In the genomic region with DNA sequence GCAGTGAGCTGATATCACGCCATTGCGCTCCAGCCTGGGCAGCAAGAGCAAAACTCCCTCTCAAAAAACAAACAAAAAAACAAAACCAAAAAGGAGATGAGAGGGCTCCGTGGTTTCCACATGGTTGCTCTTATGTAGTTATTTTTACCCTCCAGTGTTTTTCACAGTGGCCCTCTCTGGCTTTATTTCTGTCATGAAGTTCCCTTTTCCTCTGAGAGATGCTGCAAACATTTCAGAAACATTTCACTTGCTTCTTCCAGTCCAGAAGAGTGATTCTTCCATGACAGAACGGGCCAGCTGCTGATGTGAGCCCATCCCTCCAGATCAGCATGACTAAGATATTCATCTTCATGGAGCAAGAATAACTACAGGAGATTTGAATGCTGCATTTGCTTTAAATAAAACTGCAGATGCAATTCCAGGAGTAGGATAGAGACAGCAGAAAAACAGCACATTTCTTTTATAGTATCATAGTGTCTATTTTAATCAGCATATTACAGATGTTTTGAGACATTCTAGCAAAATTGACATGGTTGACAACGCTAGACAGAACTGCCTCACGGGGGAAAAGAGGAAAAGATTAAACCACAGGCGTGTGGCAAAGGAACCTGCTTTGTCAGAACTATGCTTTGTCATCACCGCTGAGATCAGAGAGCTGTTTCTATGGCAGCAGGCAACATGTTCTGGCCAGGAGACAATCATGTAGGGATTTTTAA, we compare ENCODE assay signal across 9 cellular contexts. TPM values are rescaled to one million over a fixed set of nuclear protein-coding genes. Genes with fewer than 3 reads are reported as not detected.
DNase-seq lines count a peak whose midpoint lies in the region; ATAC-seq and TF ChIP-seq lines count a peak whose summit lies in the region.
"Had no signal": no experiment of that assay in that cellular context is flagged by ENCODE, and none has a peak within 500 bp of the region (broad histone marks: within the 10 kb centered on the region; RNA-seq: fewer than 3 reads in every experiment).

No MANE protein-coding gene starts in this region.

- H3K4me1 ChIP-seq in sigmoid colon: peaks cover 0 to 5% (median 0%) of the 10 kb centered on the region in 4 donors
- H3K4me1 ChIP-seq: SJSA1 had no signal

- H3K9me3 ChIP-seq in sigmoid colon: no peaks in the 10 kb centered on the region
- H3K9me3 ChIP-seq: SJSA1 had no signal

- DNase-seq in DMS79 treated with DMSO at 0.1 percent for 48 hours (lab: John Stamatoyannopoulos, UW) (peak; percentile 69), NCI-H69 (lab: John Stamatoyannopoulos, UW) (peak; percentile 81), brain microvascular endothelial cell (peak; percentile 85), occipital lobe (lab: John Stamatoyannopoulos, UW) (peak; percentile 11), sigmoid colon (no peak), cortex of kidney (lab: John Stamatoyannopoulos, UW) (no peak)

- ATAC-seq in GM19043 (IDR thresholded peaks at IDR 0.05; ENCODE audit: low read depth, unreplicated experiment): peak; percentile 92
- peak; percentile 86 for ATAC-seq in HG03135 (IDR thresholded peaks at IDR 0.05; ENCODE audit: unreplicated experiment)

- intact Hi-C loops in sigmoid colon (cut with DNase I): no loop called here

- TF ChIP-seq EP300 in sigmoid colon (IDR thresholded peaks at IDR 0.05): no peak

- in situ Hi-C loops in brain microvascular endothelial cell (cut with HindIII; ENCODE audit: low pct_ligation_motif_present, low sequenced_read_pairs): no loop called here

- no peak for TF ChIP-seq POLR2A in sigmoid colon (IDR thresholded peaks at IDR 0.05)

- TF ChIP-seq CTCF in brain microvascular endothelial cell (IDR thresholded peaks at IDR 0.05; ENCODE audit: low read depth, low read length, missing control alignments): no peak
- TF ChIP-seq CTCF in sigmoid colon (IDR thresholded peaks at IDR 0.05): no peak

- H3K36me3 ChIP-seq in brain microvascular endothelial cell (replicated peaks): no peaks in the 10 kb centered on the region
- H3K36me3 ChIP-seq in sigmoid colon: no peaks in the 10 kb centered on the region
- H3K36me3 ChIP-seq: SJSA1 had no signal

- H3K27me3 ChIP-seq in brain microvascular endothelial cell (replicated peaks) (no peaks in the 10 kb centered on the region), sigmoid colon (no peaks in the 10 kb centered on the region)
- H3K27me3 ChIP-seq: SJSA1 had no signal

- H3K27ac ChIP-seq in brain microvascular endothelial cell: peak overlapping the region; percentile 43
- H3K27ac ChIP-seq in sigmoid colon: no peak overlapping the region
- H3K27ac ChIP-seq: SJSA1 had no signal

- 42 to 75% methylated on average over 8 of the region's 8 CpGs for WGBS in sigmoid colon, 2 donors

- no peak overlapping the region for H3K4me3 ChIP-seq in brain microvascular endothelial cell (ENCODE audit: low read depth, low read length)
- no peak overlapping the region for H3K4me3 ChIP-seq in sigmoid colon
- H3K4me3 ChIP-seq: SJSA1 had no signal

RNA-seq across cellular contexts. Expression of a gene that starts 40.3 kb away (rescaled TPM):
- total RNA-seq in occipital lobe: 112 TPM
- 1 to 10 TPM; 1.3 to 3.9 (median 1.6) TPM for total RNA-seq in sigmoid colon
- polyA plus RNA-seq in sigmoid colon: 1 to 10 TPM in 1 of 3 donors, not detected in 2; 2.3 TPM
- total RNA-seq: SJSA1 had no signal

Comparison
In these comparisons a context has a peak if more than half of its experiments do, and no peak if none do; other contexts are left out.
1. DNase-seq: peak in DMS79 treated with DMSO at 0.1 percent for 48 hours (single experiment), NCI-H69 (single experiment), brain microvascular endothelial cell (single experiment) and occipital lobe (single experiment); none in sigmoid colon (single experiment) and cortex of kidney (single experiment).
2. RNA of a gene that starts 40.3 kb away (total RNA-seq): 112 TPM in occipital lobe (single experiment); 1.3 to 3.9 TPM in sigmoid colon; every median in the first group is over 10 times any median in the second.